In genomic region chr1:60621524-60621923, GRCh38 we compare ENCODE assay signal across 10 cellular contexts.
DNase-seq lines count a peak whose midpoint lies in the region; FAIRE-seq and TF ChIP-seq lines count a peak whose summit lies in the region.
"Had no signal": no experiment of that assay in that cellular context is flagged by ENCODE, and none has a peak within 500 bp of the region (broad histone marks: within the 10 kb centered on the region; RNA-seq: fewer than 3 reads in every experiment).

No MANE protein-coding gene starts in this region.

- TF ChIP-seq POLR2A in GM12892 (IDR thresholded peaks at IDR 0.05; ENCODE audit: low read depth, low read length), result no peak

- peak overlapping the region; percentile 54 for H3K4me2 ChIP-seq in skeletal muscle satellite cell (ENCODE audit: low read length)

- no peaks in the 10 kb centered on the region for H3K36me3 ChIP-seq in skeletal muscle satellite cell (ENCODE audit: insufficient read depth, low read length)
- H3K36me3 ChIP-seq: tibial nerve had no signal

- no peak for FAIRE-seq in GM12892 (lab: Jason Lieb, UNC)
- FAIRE-seq: A204.1 had no signal

- H3K27me3 ChIP-seq in skeletal muscle satellite cell (ENCODE audit: control insufficient read depth, insufficient read depth, low read length), result no peaks in the 10 kb centered on the region
- H3K27me3 ChIP-seq: tibial nerve had no signal

- no peaks in the 10 kb centered on the region for H3K4me1 ChIP-seq in skeletal muscle satellite cell (ENCODE audit: control insufficient read depth, insufficient read depth, low read length)

- H3K9ac ChIP-seq in skeletal muscle satellite cell (ENCODE audit: low read depth, low read length), result no peak overlapping the region

- peak; percentile 66 for DNase-seq in NCI-H1092 treated with DMSO at 0.1 percent for 48 hours (lab: John Stamatoyannopoulos, UW)
- DNase-seq in NCI-H1092 (lab: John Stamatoyannopoulos, UW), result no peak
- DNase-seq in NOMO-1 (lab: John Stamatoyannopoulos, UW; ENCODE audit: unreplicated experiment in 2 of 2), result peak; percentile 27 to 38
- DNase-seq in foreskin melanocyte, result peak; percentile 11
- DNase-seq in GM12892 (ENCODE audit: insufficient read length), result no peak
- DNase-seq in GM03348 (ENCODE audit: low spot score), result no peak
- DNase-seq in activated CD8-positive, alpha-beta memory T cell treated with anti-CD3 and anti-CD28 coated beads, Interleukin-2, amount 50 U/mL, for 4 hours, result no peak

- H3K4me3 ChIP-seq in skeletal muscle satellite cell (ENCODE audit: low read length), result no peak overlapping the region

- H3K9me3 ChIP-seq in skeletal muscle satellite cell (replicated peaks; ENCODE audit: low read length), result no peaks in the 10 kb centered on the region
- H3K9me3 ChIP-seq: tibial nerve had no signal

Comparison
In these comparisons a context has a peak if more than half of its experiments do, and no peak if none do; other contexts are left out.
1. DNase-seq: peak in NCI-H1092 treated with DMSO at 0.1 percent for 48 hours (single experiment), NOMO-1 (2 of 2) and foreskin melanocyte (single experiment); none in NCI-H1092 (single experiment), GM12892 (single experiment), GM03348 (single experiment) and activated CD8-positive, alpha-beta memory T cell treated with anti-CD3 and anti-CD28 coated beads, Interleukin-2, amount 50 U/mL, for 4 hours (single experiment).